Comparison of ENCODE assay signal across 18 cellular contexts in genomic region chr14:67395086-67395875, GRCh38. TPM values are rescaled to one million over a fixed set of nuclear protein-coding genes. Genes with fewer than 3 reads are reported as not detected.
DNase-seq lines count a peak whose midpoint lies in the region; ATAC-seq, FAIRE-seq and TF ChIP-seq lines count a peak whose summit lies in the region.
"Had no signal": no experiment of that assay in that cellular context is flagged by ENCODE, and none has a peak within 500 bp of the region (broad histone marks: within the 10 kb centered on the region; RNA-seq: fewer than 3 reads in every experiment).

No MANE protein-coding gene starts in this region.

- ATAC-seq in GM21723 (IDR thresholded peaks at IDR 0.05; ENCODE audit: unreplicated experiment) (no peak), HG02759 (IDR thresholded peaks at IDR 0.05; ENCODE audit: unreplicated experiment) (no peak)

- H3K27ac ChIP-seq in VCaP, result peak overlapping the region; percentile 75
- H3K27ac ChIP-seq: A549 had no signal

- H3K36me3 Mint-ChIP-seq in endothelial cell (ENCODE audit: low read depth, unreplicated experiment) (peaks cover 4% of the 10 kb centered on the region), nephron progenitor cell (ENCODE audit: low read depth) (no peaks in the 10 kb centered on the region)

- FAIRE-seq in HTR-8/SVneo (lab: Jason Lieb, UNC), result peak; percentile 62
- FAIRE-seq: A549, GM12892, H54 had no signal

- H3K9me3 Mint-ChIP-seq in endothelial cell (ENCODE audit: unreplicated experiment), result no peaks in the 10 kb centered on the region
- no peaks in the 10 kb centered on the region for H3K9me3 Mint-ChIP-seq in nephron progenitor cell

- H3K4me1 Mint-ChIP-seq in endothelial cell (ENCODE audit: unreplicated experiment) (peaks cover 23% of the 10 kb centered on the region), nephron progenitor cell (peaks cover 40% of the 10 kb centered on the region)

- H3K4me3 Mint-ChIP-seq in endothelial cell (ENCODE audit: unreplicated experiment) (peak overlapping the region; percentile 7), nephron progenitor cell (no peak overlapping the region)

- H3K27me3 Mint-ChIP-seq in endothelial cell (ENCODE audit: unreplicated experiment) (peaks cover 11% of the 10 kb centered on the region), nephron progenitor cell (ENCODE audit: low read depth, poor library complexity) (peaks cover 10% of the 10 kb centered on the region)

- TF ChIP-seq CTCF in VCaP (conservative IDR thresholded peaks at IDR 0.05), result no peak
- TF ChIP-seq CTCF in endothelial cell (IDR thresholded peaks at IDR 0.05; ENCODE audit: unreplicated experiment), result no peak
- no peak for TF ChIP-seq CTCF in nephron progenitor cell (IDR thresholded peaks at IDR 0.05)

- DNase-seq in HTR-8/SVneo (ENCODE audit: insufficient read length, low spot score), result no peak
- DNase-seq in endothelial cell (ENCODE audit: low spot score), result no peak
- DNase-seq in nephron progenitor cell, result peak; percentile 18
- DNase-seq in activated T-cell treated with anti-CD3 and anti-CD28 coated beads, Interleukin-2, amount 50 U/mL, for 48 hours, result no peak
- no peak for DNase-seq in amygdala (lab: John Stamatoyannopoulos, UW)
- DNase-seq: Kasumi-1; MM.1S; NCI-H1105 treated with DMSO at 0.1 percent for 48 hours; NCI-H187; NCI-H345; NCI-H69; NK-92 treated with Interleukin-12 subunit alpha and Interleukin-12 subunit beta, amount 100 ng/mL, for 24 hours had no signal

- peak overlapping the region; percentile 15 for H3K27ac Mint-ChIP-seq in endothelial cell (ENCODE audit: unreplicated experiment)
- H3K27ac Mint-ChIP-seq in nephron progenitor cell, result no peak overlapping the region

RNA-seq across cellular contexts. Expression of gene PLEK2, which starts 16.7 kb away (rescaled TPM):
- total RNA-seq in endothelial cell (ENCODE audit: unreplicated experiment), result 0.62 TPM

RNA-seq across cellular contexts. Expression of gene EIF2S1, which starts 35.2 kb away (rescaled TPM):
- total RNA-seq in endothelial cell (ENCODE audit: unreplicated experiment), result 74.2 TPM

RNA-seq across cellular contexts. Expression of gene ATP6V1D, which starts 35.7 kb away (rescaled TPM):
- total RNA-seq in endothelial cell (ENCODE audit: unreplicated experiment), result 55.5 TPM
